Comparison of ENCODE assay signal across 12 cellular contexts in genomic region chr16:15775209-15775608, GRCh38.
DNase-seq lines count a peak whose midpoint lies in the region; ATAC-seq and TF ChIP-seq lines count a peak whose summit lies in the region.
"Had no signal": no experiment of that assay in that cellular context is flagged by ENCODE, and none has a peak within 500 bp of the region (broad histone marks: within the 10 kb centered on the region; RNA-seq: fewer than 3 reads in every experiment).

No MANE protein-coding gene starts in this region.

- no peak overlapping the region for H2BK5ac ChIP-seq in mesendoderm (ENCODE audit: low read length)

- H3K27ac ChIP-seq in mesendoderm (ENCODE audit: low read depth, low read length) = no peak overlapping the region
- H3K27ac ChIP-seq in dorsolateral prefrontal cortex = no peak overlapping the region

- H3K36me3 ChIP-seq in mesendoderm (ENCODE audit: control insufficient read depth, insufficient read depth, low read length) = no peaks in the 10 kb centered on the region

- H3K4me1 ChIP-seq in mesendoderm (ENCODE audit: control insufficient read depth, low read depth, low read length) = no peaks in the 10 kb centered on the region

- DNase-seq in ELR (ENCODE audit: low read depth) = peak; percentile 41
- peak; percentile 65 for DNase-seq in Jurkat, Clone E6-1 (ENCODE audit: low read depth, low spot score)
- DNase-seq in SK-N-DZ (ENCODE audit: low spot score) = peak; percentile 42
- DNase-seq in mesendoderm = peak; percentile 60
- no peak for DNase-seq in NCI-H187 treated with DMSO at 0.1 percent for 48 hours (lab: John Stamatoyannopoulos, UW)
- no peak for DNase-seq in dorsolateral prefrontal cortex
- DNase-seq: activated CD4-positive, alpha-beta T cell treated with anti-CD3 and anti-CD28 coated beads, Interleukin-2, amount 10 ng/mL, durations not matched to agents 24 days and 14 days; CD4-positive, alpha-beta memory T cell; NCI-H1436; stomach; T-helper 17 cell had no signal

- no peak overlapping the region for H3K4me2 ChIP-seq in mesendoderm (ENCODE audit: low read length)

- H3K27me3 ChIP-seq in mesendoderm (ENCODE audit: insufficient read depth, low read length, poor library complexity) = no peaks in the 10 kb centered on the region
- H3K27me3 ChIP-seq in dorsolateral prefrontal cortex = peaks cover 0 to 15% (median 0%) of the 10 kb centered on the region in 45 donors
- H3K27me3 ChIP-seq: stomach had no signal

- no peaks in the 10 kb centered on the region for H3K79me1 ChIP-seq in mesendoderm (ENCODE audit: low read length)

- no peak overlapping the region for H4K5ac ChIP-seq in mesendoderm (ENCODE audit: low read length)

- no peak overlapping the region for H3K18ac ChIP-seq in mesendoderm (ENCODE audit: low read length)

- no peak for TF ChIP-seq CTCF in dorsolateral prefrontal cortex (IDR thresholded peaks at IDR 0.05 in 54 of 56, conservative IDR thresholded peaks at IDR 0.05 in 2 of 56; ENCODE audit: low read depth in 1 of 56, partially characterized antibody in 56 of 56)

- no peak overlapping the region for H4K8ac ChIP-seq in mesendoderm (ENCODE audit: low read depth, low read length)

- no peak overlapping the region for H3K4ac ChIP-seq in mesendoderm (ENCODE audit: low read depth, low read length)

- no peak overlapping the region for H2BK15ac ChIP-seq in mesendoderm (replicated peaks; ENCODE audit: low read depth)

- intact Hi-C loops in dorsolateral prefrontal cortex (cut with DNase I) = loop anchor here in 1 of 2 donors (10.0 kb wide), 1 partner anchor 80 kb away; the partner anchor contains the start of gene MYH11

- ATAC-seq in HG02610 (IDR thresholded peaks at IDR 0.05; ENCODE audit: unreplicated experiment) = no peak
- ATAC-seq: T-helper 17 cell had no signal

- H3K56ac ChIP-seq in mesendoderm (ENCODE audit: low read length) = no peak overlapping the region

- no peak overlapping the region for H2BK120ac ChIP-seq in mesendoderm (ENCODE audit: low read depth, low read length)

- H3K9ac ChIP-seq in mesendoderm (ENCODE audit: low read length) = no peak overlapping the region

- H3K23ac ChIP-seq in mesendoderm (ENCODE audit: low read length) = no peak overlapping the region

- no peak overlapping the region for H3K4me3 ChIP-seq in Jurkat, Clone E6-1 (ENCODE audit: low read length)
- H3K4me3 ChIP-seq in mesendoderm (ENCODE audit: low read length) (no peak overlapping the region), dorsolateral prefrontal cortex (no peak overlapping the region)
- H3K4me3 ChIP-seq: stomach had no signal

- H3K79me2 ChIP-seq in mesendoderm (ENCODE audit: control insufficient read depth, insufficient read depth, low read length) = no peaks in the 10 kb centered on the region

- H2AK5ac ChIP-seq in mesendoderm (ENCODE audit: low read length) = no peak overlapping the region

Comparison
In these comparisons a context has a peak if more than half of its experiments do, and no peak if none do; other contexts are left out.
1. DNase-seq: peak in ELR (single experiment), Jurkat, Clone E6-1 (single experiment), SK-N-DZ (single experiment) and mesendoderm (single experiment); none in NCI-H187 treated with DMSO at 0.1 percent for 48 hours (single experiment) and dorsolateral prefrontal cortex (0 of 10).